In genomic region chr3:129116482-129116946, GRCh38 we compare ENCODE assay signal across 1 cellular context.
TF ChIP-seq lines count a peak whose summit lies in the region.

No MANE protein-coding gene starts in this region.

TF ChIP-seq in HepG2, 621 proteins besides CTCF, POLR2A, EP300 and RAD21 (continued from another document):
- peak; percentile 67; the same call in 1 of the 2 replicates for TF ChIP-seq ZBTB10 (CRISPR knock-in tag; IDR thresholded peaks at IDR 0.05; ENCODE audit: borderline replicate concordance)
TF ChIP-seq in HepG2: peak in this region for 75.
